ENCODE assay signal across 21 cellular contexts in the genomic region with DNA sequence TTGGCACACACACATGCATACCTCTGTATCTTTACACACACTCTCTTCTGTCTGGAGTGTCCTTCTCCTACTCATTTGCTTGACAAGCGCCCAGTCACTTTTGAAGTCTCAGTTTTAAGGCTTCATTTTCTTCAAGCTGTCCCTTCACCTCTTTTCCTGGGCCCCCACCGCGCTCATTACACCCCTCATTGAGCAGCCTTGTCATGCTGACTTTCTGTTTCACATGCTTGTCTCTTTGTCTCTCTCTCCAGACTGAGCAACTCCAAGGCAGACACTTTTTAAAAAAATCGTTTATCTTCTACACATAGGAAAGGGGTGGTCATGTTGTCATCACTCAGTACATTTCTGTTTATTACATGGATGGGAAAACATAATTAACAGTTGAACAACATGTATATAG.
DNase-seq lines count a peak whose midpoint lies in the region; ATAC-seq and FAIRE-seq lines count a peak whose summit lies in the region.
"Had no signal": no experiment of that assay in that cellular context is flagged by ENCODE, and none has a peak within 500 bp of the region (broad histone marks: within the 10 kb centered on the region; RNA-seq: fewer than 3 reads in every experiment).

No MANE protein-coding gene starts in this region.

- CTCF ChIA-PET in activated CD8-positive, alpha-beta memory T cell treated with anti-CD3 and anti-CD28 coated beads, Interleukin-2, amount 10 ng/mL, durations not matched to agents 7 days and 5 days (lab: Charles Lee), result no interaction called here

- H2BK15ac ChIP-seq in mesendoderm (replicated peaks; ENCODE audit: low read depth), result no peak overlapping the region

- H3K79me2 ChIP-seq in mesendoderm (ENCODE audit: control insufficient read depth, insufficient read depth, low read length), result no peaks in the 10 kb centered on the region
- H3K79me2 ChIP-seq: parathyroid adenoma had no signal

- no peak overlapping the region for H3K23ac ChIP-seq in mesendoderm (ENCODE audit: low read length)

- H3K9me3 Mint-ChIP-seq in activated CD8-positive, alpha-beta memory T cell treated with anti-CD3 and anti-CD28 coated beads, Interleukin-2, amount 10 ng/mL, durations not matched to agents 7 days and 5 days (ENCODE audit: low read depth), result no peaks in the 10 kb centered on the region
- H3K9me3 Mint-ChIP-seq: CD4-positive, alpha-beta memory T cell; HFFc6 had no signal

- H3K4ac ChIP-seq in mesendoderm (ENCODE audit: low read depth, low read length), result no peak overlapping the region

- no peak overlapping the region for H2BK120ac ChIP-seq in mesendoderm (ENCODE audit: low read depth, low read length)

- no peaks in the 10 kb centered on the region for H3K9me3 ChIP-seq in small intestine (ENCODE audit: control insufficient read depth, low read depth)
- H3K9me3 ChIP-seq: mucosa of descending colon, spleen had no signal

- H2BK5ac ChIP-seq in mesendoderm (ENCODE audit: low read length), result no peak overlapping the region

- no peak overlapping the region for H3K18ac ChIP-seq in mesendoderm (ENCODE audit: low read length)

- no peaks in the 10 kb centered on the region for H3K4me1 Mint-ChIP-seq in activated CD8-positive, alpha-beta memory T cell treated with anti-CD3 and anti-CD28 coated beads, Interleukin-2, amount 10 ng/mL, durations not matched to agents 7 days and 5 days
- H3K4me1 Mint-ChIP-seq: CD4-positive, alpha-beta memory T cell had no signal

- no peak for DNase-seq in mesendoderm
- no peak for DNase-seq in activated CD8-positive, alpha-beta memory T cell treated with anti-CD3 and anti-CD28 coated beads, Interleukin-2, amount 10 ng/mL, durations not matched to agents 7 days and 5 days
- no peak for DNase-seq in small intestine
- DNase-seq in KBM-7, result no peak
- DNase-seq: CD4-positive, alpha-beta memory T cell; glutamatergic neuron; HFFc6; kidney glomerular epithelial cell; mucosa of descending colon; MV-4-11; NCI-H2171; NK-92 treated with Interleukin-12 subunit alpha and Interleukin-12 subunit beta, amount 100 ng/mL, for 24 hours; Right ventricle myocardium superior; spleen; T-helper 9 cell had no signal

- in situ Hi-C loops in KBM-7 (cut with MboI; ENCODE audit: low pct_unique_long_range_greater_than_20kb, low sequenced_read_pairs), result no loop called here

- no CpG with 5 or more reads among the region's 4 CpGs for WGBS in mesendoderm (ENCODE audit: extremely low coverage, insufficient coverage, low lambda C conversion rate)
- WGBS in small intestine, 3 donors, result 83 to 85% (median 84%) methylated on average over 4 of the region's 4 CpGs

- H2AK5ac ChIP-seq in mesendoderm (ENCODE audit: low read length), result no peak overlapping the region

- H3K79me1 ChIP-seq in mesendoderm (ENCODE audit: low read length), result no peaks in the 10 kb centered on the region

- H3K4me3 Mint-ChIP-seq in activated CD8-positive, alpha-beta memory T cell treated with anti-CD3 and anti-CD28 coated beads, Interleukin-2, amount 10 ng/mL, durations not matched to agents 7 days and 5 days, result no peak overlapping the region
- H3K4me3 Mint-ChIP-seq: HFFc6 had no signal

- FAIRE-seq in small intestine (lab: Jason Lieb, UNC), result no peak
- FAIRE-seq: A204.1 had no signal

- H4K8ac ChIP-seq in mesendoderm (ENCODE audit: low read depth, low read length), result no peak overlapping the region

- H3K36me3 Mint-ChIP-seq in activated CD8-positive, alpha-beta memory T cell treated with anti-CD3 and anti-CD28 coated beads, Interleukin-2, amount 10 ng/mL, durations not matched to agents 7 days and 5 days, result no peaks in the 10 kb centered on the region
- H3K36me3 Mint-ChIP-seq: CD4-positive, alpha-beta memory T cell had no signal

- H3K56ac ChIP-seq in mesendoderm (ENCODE audit: low read length), result no peak overlapping the region

- H3K27me3 Mint-ChIP-seq in activated CD8-positive, alpha-beta memory T cell treated with anti-CD3 and anti-CD28 coated beads, Interleukin-2, amount 10 ng/mL, durations not matched to agents 7 days and 5 days, result no peaks in the 10 kb centered on the region

- H3K27ac ChIP-seq in mesendoderm (ENCODE audit: low read depth, low read length), result no peak overlapping the region
- H3K27ac ChIP-seq in small intestine (ENCODE audit: low read depth in 1 of 2, low read length in 1 of 2), result no peak overlapping the region
- H3K27ac ChIP-seq: parathyroid adenoma, spleen had no signal

- no peak overlapping the region for H3K4me3 ChIP-seq in mesendoderm (ENCODE audit: low read length)
- H3K4me3 ChIP-seq in small intestine (ENCODE audit: low read depth in 1 of 2, low read length in 2 of 2), result no peak overlapping the region
- H3K4me3 ChIP-seq: mucosa of descending colon, spleen had no signal

- H3K4me2 ChIP-seq in mesendoderm (ENCODE audit: low read length), result no peak overlapping the region

- peaks cover 8% of the 10 kb centered on the region for H3K4me1 ChIP-seq in mesendoderm (ENCODE audit: control insufficient read depth, low read depth, low read length)
- H3K4me1 ChIP-seq in small intestine (ENCODE audit: control insufficient read depth in 2 of 2, insufficient read depth in 1 of 2, low read depth in 1 of 2, low read length in 1 of 2), result no peaks in the 10 kb centered on the region
- H3K4me1 ChIP-seq: parathyroid adenoma, spleen had no signal

- no peak overlapping the region for H3K9ac ChIP-seq in mesendoderm (ENCODE audit: low read length)
- H3K9ac ChIP-seq: parathyroid adenoma had no signal

- no peak overlapping the region for H4K5ac ChIP-seq in mesendoderm (ENCODE audit: low read length)

- ATAC-seq in GM18498 (IDR thresholded peaks at IDR 0.05; ENCODE audit: unreplicated experiment) (peak; percentile 94), GM19324 (IDR thresholded peaks at IDR 0.05; ENCODE audit: low FRiP score, unreplicated experiment) (peak; percentile 87), GM21786 (IDR thresholded peaks at IDR 0.05; ENCODE audit: unreplicated experiment) (peak; percentile 92), HG03280 (IDR thresholded peaks at IDR 0.05; ENCODE audit: unreplicated experiment) (peak; percentile 62)
- no peak for ATAC-seq in activated CD8-positive, alpha-beta memory T cell treated with anti-CD3 and anti-CD28 coated beads, Interleukin-2, amount 10 ng/mL, durations not matched to agents 7 days and 5 days
- ATAC-seq: mucosa of descending colon had no signal

- no peak overlapping the region for H3K27ac Mint-ChIP-seq in activated CD8-positive, alpha-beta memory T cell treated with anti-CD3 and anti-CD28 coated beads, Interleukin-2, amount 10 ng/mL, durations not matched to agents 7 days and 5 days
- H3K27ac Mint-ChIP-seq: CD4-positive, alpha-beta memory T cell; HFFc6 had no signal

- H3K27me3 ChIP-seq in mesendoderm (ENCODE audit: insufficient read depth, low read length, poor library complexity) (no peaks in the 10 kb centered on the region), small intestine (ENCODE audit: control insufficient read depth in 2 of 2, insufficient read depth in 2 of 2, low read length in 2 of 2) (no peaks in the 10 kb centered on the region)
- H3K27me3 ChIP-seq: spleen had no signal

- H3K36me3 ChIP-seq in mesendoderm (ENCODE audit: control insufficient read depth, insufficient read depth, low read length) (no peaks in the 10 kb centered on the region), small intestine (ENCODE audit: control insufficient read depth in 2 of 2, insufficient read depth in 2 of 2, low read length in 2 of 2) (no peaks in the 10 kb centered on the region)
- H3K36me3 ChIP-seq: spleen had no signal
